ENCODE assay signal across 10 cellular contexts in the genomic region with DNA sequence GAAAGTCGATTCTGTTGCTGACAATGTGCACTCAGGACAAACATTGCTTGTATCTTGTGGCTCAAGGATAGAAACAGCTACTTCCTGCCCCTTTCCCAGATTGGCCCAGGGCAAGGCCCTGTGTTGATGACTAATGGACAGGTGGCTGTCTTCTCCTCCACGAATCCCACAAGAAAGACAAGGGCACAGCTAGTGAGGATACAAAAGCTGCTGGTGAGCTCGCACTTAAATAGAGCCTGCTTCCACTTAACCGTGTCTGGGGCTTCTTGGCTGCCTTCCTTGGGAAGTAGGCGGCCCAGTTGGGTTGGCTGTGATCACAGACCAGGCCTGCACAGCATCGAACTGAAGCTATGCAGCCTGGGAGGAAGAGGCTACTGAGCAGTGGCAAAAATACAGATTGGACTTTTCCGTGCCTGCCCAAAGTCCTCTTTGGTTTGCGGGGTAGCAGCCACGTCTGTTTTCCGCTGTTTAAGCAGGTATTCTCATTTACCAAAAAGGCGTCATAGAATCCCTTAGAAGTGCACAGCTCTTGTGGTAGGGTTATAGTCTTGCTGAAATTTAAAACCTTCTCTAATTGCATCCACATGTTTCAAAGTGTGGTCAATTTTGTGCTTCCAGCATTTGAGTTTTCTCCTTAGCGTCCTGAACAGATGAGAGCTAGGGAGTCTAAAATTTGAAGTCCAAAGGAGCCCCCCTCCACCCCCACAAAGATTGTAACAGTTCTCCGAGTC. TPM values are rescaled to one million over a fixed set of nuclear protein-coding genes. Genes with fewer than 3 reads are reported as not detected.
DNase-seq lines count a peak whose midpoint lies in the region; ATAC-seq, FAIRE-seq and TF ChIP-seq lines count a peak whose summit lies in the region.
"Had no signal": no experiment of that assay in that cellular context is flagged by ENCODE, and none has a peak within 500 bp of the region (broad histone marks: within the 10 kb centered on the region; RNA-seq: fewer than 3 reads in every experiment).

No MANE protein-coding gene starts in this region.

- FAIRE-seq in GM12892 (lab: Jason Lieb, UNC) = no peak

- H3K4me1 Mint-ChIP-seq in Caco-2 (ENCODE audit: low read depth, unreplicated experiment) = peaks cover 40% of the 10 kb centered on the region
- H3K4me1 Mint-ChIP-seq in osteocyte (ENCODE audit: unreplicated experiment) = peaks cover 67% of the 10 kb centered on the region
- no peaks in the 10 kb centered on the region for H3K4me1 Mint-ChIP-seq in stimulated activated naive CD8-positive, alpha-beta T cell treated with anti-CD3 and anti-CD28 coated beads, Interleukin-15, amount 100 ng/mL, for 72 hours
- H3K4me1 Mint-ChIP-seq: activated naive CD4-positive, alpha-beta T cell treated with anti-CD3 and anti-CD28 coated beads, Interleukin-2, amount 50 U/mL, for 24 hours had no signal

- no peak for TF ChIP-seq POLR2A in GM12892 (IDR thresholded peaks at IDR 0.05; ENCODE audit: low read depth, low read length)

- H3K4me3 ChIP-seq in Caco-2 (ENCODE audit: low read depth, low read length) = no peak overlapping the region
- no peak overlapping the region for H3K4me3 ChIP-seq in RWPE2 (ENCODE audit: severe bottlenecking)
- peak overlapping the region; percentile 13 for H3K4me3 ChIP-seq in fibroblast of mammary gland (ENCODE audit: control insufficient read depth, low read depth, low read length)
- no peak overlapping the region for H3K4me3 ChIP-seq in Karpas-422 (ENCODE audit: low read length)

- no peaks in the 10 kb centered on the region for H3K9me3 ChIP-seq in Caco-2
- H3K9me3 ChIP-seq in RWPE2 (ENCODE audit: severe bottlenecking) = no peaks in the 10 kb centered on the region
- H3K9me3 ChIP-seq in Karpas-422 (ENCODE audit: low read length) = no peaks in the 10 kb centered on the region

- H3K4me3 Mint-ChIP-seq in Caco-2 (ENCODE audit: unreplicated experiment) (peak overlapping the region; percentile 44), osteocyte (ENCODE audit: unreplicated experiment) (peak overlapping the region; percentile 61)
- H3K4me3 Mint-ChIP-seq in stimulated activated naive CD8-positive, alpha-beta T cell treated with anti-CD3 and anti-CD28 coated beads, Interleukin-15, amount 100 ng/mL, for 72 hours = no peak overlapping the region
- H3K4me3 Mint-ChIP-seq: activated naive CD4-positive, alpha-beta T cell treated with anti-CD3 and anti-CD28 coated beads, Interleukin-2, amount 50 U/mL, for 24 hours had no signal

- H4K20me1 ChIP-seq in Karpas-422 (ENCODE audit: insufficient read depth, low read depth, low read length) = no peaks in the 10 kb centered on the region

- intact Hi-C loops in Caco-2 (cut with micrococcal nuclease; ENCODE audit: unreplicated experiment) = loop anchor here (1.0 to 2.0 kb wide), 3 partner anchors 18 to 305 kb away; no protein-coding TSS in a partner anchor

- no peak overlapping the region for H2AFZ ChIP-seq in Karpas-422 (ENCODE audit: low read length)

- DNase-seq in Caco-2 (no peak), RWPE2 (ENCODE audit: low spot score) (peak; percentile 86), fibroblast of mammary gland (ENCODE audit: low read depth) (peak; percentile 81), osteocyte (ENCODE audit: extremely low spot score, unreplicated experiment) (no peak), ecto neural progenitor cell (ENCODE audit: low spot score) (no peak), GM12892 (ENCODE audit: insufficient read length) (no peak), Karpas-422 (no peak)
- DNase-seq in stimulated activated naive CD8-positive, alpha-beta T cell treated with anti-CD3 and anti-CD28 coated beads, Interleukin-15, amount 100 ng/mL, for 72 hours = no peak
- DNase-seq: NCI-H748 treated with DMSO at 0.1 percent for 48 hours had no signal

- TF ChIP-seq CTCF in Caco-2 (IDR thresholded peaks at IDR 0.05; ENCODE audit: insufficient read depth in 1 of 2, low read depth in 1 of 2, low read length in 1 of 2, severe bottlenecking in 1 of 2, unreplicated experiment in 1 of 2) (no peak), RWPE2 (IDR thresholded peaks at IDR 0.05; ENCODE audit: poor library complexity, severe bottlenecking) (no peak), fibroblast of mammary gland (conservative IDR thresholded peaks at IDR 0.05; ENCODE audit: control insufficient read depth, insufficient read depth, low read depth, low read length) (no peak), osteocyte (IDR thresholded peaks at IDR 0.05) (no peak)

- no peak overlapping the region for H3K9ac ChIP-seq in Karpas-422 (ENCODE audit: low read length)

- no peaks in the 10 kb centered on the region for H3K9me2 ChIP-seq in Karpas-422 (replicated peaks; ENCODE audit: insufficient read depth, low read length)

- no peaks in the 10 kb centered on the region for H3K9me3 Mint-ChIP-seq in Caco-2 (ENCODE audit: unreplicated experiment)
- H3K9me3 Mint-ChIP-seq in osteocyte (ENCODE audit: unreplicated experiment) = no peaks in the 10 kb centered on the region
- H3K9me3 Mint-ChIP-seq in stimulated activated naive CD8-positive, alpha-beta T cell treated with anti-CD3 and anti-CD28 coated beads, Interleukin-15, amount 100 ng/mL, for 72 hours = no peaks in the 10 kb centered on the region
- H3K9me3 Mint-ChIP-seq: activated naive CD4-positive, alpha-beta T cell treated with anti-CD3 and anti-CD28 coated beads, Interleukin-2, amount 50 U/mL, for 24 hours had no signal

- no peaks in the 10 kb centered on the region for H3K27me3 ChIP-seq in Caco-2 (replicated peaks; ENCODE audit: control insufficient read depth, insufficient read depth, low read length)
- no peaks in the 10 kb centered on the region for H3K27me3 ChIP-seq in RWPE2 (ENCODE audit: insufficient read depth, poor library complexity, severe bottlenecking)
- no peaks in the 10 kb centered on the region; the same call in 1 of the 2 replicates for H3K27me3 ChIP-seq in Karpas-422 (ENCODE audit: low read length)

- H3K36me3 ChIP-seq in Caco-2 (ENCODE audit: control insufficient read depth, insufficient read depth, low read length) (peaks cover 8% of the 10 kb centered on the region), RWPE2 (ENCODE audit: low read depth) (peaks cover 85% of the 10 kb centered on the region), Karpas-422 (ENCODE audit: insufficient read depth, low read length) (no peaks in the 10 kb centered on the region)

- no peaks in the 10 kb centered on the region for H3K79me2 ChIP-seq in Karpas-422 (ENCODE audit: low read length)

- H3K4me2 ChIP-seq in Karpas-422 (ENCODE audit: low read depth, low read length, poor library complexity, severe bottlenecking) = no peak overlapping the region

- H3K27ac Mint-ChIP-seq in Caco-2 (ENCODE audit: unreplicated experiment) (peak overlapping the region; percentile 81), osteocyte (ENCODE audit: unreplicated experiment) (peak overlapping the region; percentile 98)
- H3K27ac Mint-ChIP-seq in stimulated activated naive CD8-positive, alpha-beta T cell treated with anti-CD3 and anti-CD28 coated beads, Interleukin-15, amount 100 ng/mL, for 72 hours = peak overlapping the region in 1 of 2 donors; percentile 2
- H3K27ac Mint-ChIP-seq: activated naive CD4-positive, alpha-beta T cell treated with anti-CD3 and anti-CD28 coated beads, Interleukin-2, amount 50 U/mL, for 24 hours had no signal

- H3K27ac ChIP-seq in RWPE2 (ENCODE audit: poor library complexity, severe bottlenecking) (peak overlapping the region; percentile 100), Karpas-422 (ENCODE audit: low read length) (no peak overlapping the region)

- peaks cover 45% of the 10 kb centered on the region for H3K4me1 ChIP-seq in Caco-2
- peaks cover 47% of the 10 kb centered on the region for H3K4me1 ChIP-seq in RWPE2 (ENCODE audit: insufficient read depth, poor library complexity, severe bottlenecking)
- no peaks in the 10 kb centered on the region for H3K4me1 ChIP-seq in Karpas-422 (ENCODE audit: low read length)

- peak; percentile 70 for ATAC-seq in RWPE2 (ENCODE audit: low read depth)
- no peak for ATAC-seq in stimulated activated naive CD8-positive, alpha-beta T cell treated with anti-CD3 and anti-CD28 coated beads, Interleukin-15, amount 100 ng/mL, for 72 hours

- BruUV-seq in Caco-2 (replicated peaks; lab: Mats Ljungman, UMichigan) = no TSS peak

- CTCF ChIA-PET in Caco-2 (lab: Charles Lee) = interaction anchor here (0.6 to 1.5 kb wide), 3 partner anchors 17 to 209 kb away, joined by 3 to 4 read pairs (median 3); no protein-coding TSS in a partner anchor

- H3K27me3 Mint-ChIP-seq in Caco-2 (ENCODE audit: insufficient read depth, unreplicated experiment) = no peaks in the 10 kb centered on the region
- no peaks in the 10 kb centered on the region for H3K27me3 Mint-ChIP-seq in osteocyte (ENCODE audit: unreplicated experiment)
- H3K27me3 Mint-ChIP-seq in stimulated activated naive CD8-positive, alpha-beta T cell treated with anti-CD3 and anti-CD28 coated beads, Interleukin-15, amount 100 ng/mL, for 72 hours = peaks cover 6% of the 10 kb centered on the region

- H3K36me3 Mint-ChIP-seq in Caco-2 (ENCODE audit: insufficient read depth, unreplicated experiment) = peaks cover 52% of the 10 kb centered on the region
- peaks cover 11% of the 10 kb centered on the region for H3K36me3 Mint-ChIP-seq in osteocyte (ENCODE audit: unreplicated experiment)
- H3K36me3 Mint-ChIP-seq: activated naive CD4-positive, alpha-beta T cell treated with anti-CD3 and anti-CD28 coated beads, Interleukin-2, amount 50 U/mL, for 24 hours had no signal

- POLR2A ChIA-PET in Caco-2 (lab: Charles Lee) = interaction anchor here (0.5 kb wide), 1 partner anchor 19 kb away, joined by 3 read pairs; no protein-coding TSS in a partner anchor

RNA-seq across cellular contexts. Expression of gene NAA20, which starts 23.1 kb away (rescaled TPM):
- total RNA-seq in Caco-2 (2022) = 77.5 and 81.5 TPM in 2 replicates
- 49.6 and 50.6 TPM in 2 replicates for total RNA-seq in osteocyte
- polyA plus RNA-seq in GM12892 (2012; ENCODE audit: missing spikeins) = 78.4 TPM
- 32.8 and 39.0 TPM in 2 replicates for total RNA-seq in Karpas-422 (2014; rRNA removed; shearing (Covaris generic); ENCODE audit: low replicate concordance)

RNA-seq across cellular contexts. Expression of gene CRNKL1, which starts 58.2 kb away (rescaled TPM):
- total RNA-seq in Caco-2 (2022) = 27.0 and 30.6 TPM in 2 replicates
- total RNA-seq in osteocyte = 21.8 and 21.9 TPM in 2 replicates
- 13.9 TPM for polyA plus RNA-seq in GM12892 (2012; ENCODE audit: missing spikeins)
- total RNA-seq in Karpas-422 (2014; rRNA removed; shearing (Covaris generic); ENCODE audit: low replicate concordance) = 17.6 and 18.4 TPM in 2 replicates

RNA-seq across cellular contexts. Expression of gene CFAP61, which starts 58.2 kb away (rescaled TPM):
- not detected in 2 replicates for total RNA-seq in Caco-2 (2022)
- not detected in 2 replicates for total RNA-seq in osteocyte
- polyA plus RNA-seq in GM12892 (2012; ENCODE audit: missing spikeins) = 0.25 TPM
- total RNA-seq in Karpas-422 (2014; rRNA removed; shearing (Covaris generic); ENCODE audit: low replicate concordance) = 0.19 TPM in 1 of 2 replicates, not detected in the other

Comparison
In these comparisons a context has a peak if more than half of its experiments do, and no peak if none do; other contexts are left out.
1. DNase-seq: peak in RWPE2 (single experiment) and fibroblast of mammary gland (single experiment); none in Caco-2 (0 of 2), osteocyte (single experiment), stimulated activated naive CD8-positive, alpha-beta T cell treated with anti-CD3 and anti-CD28 coated beads, Interleukin-15, amount 100 ng/mL, for 72 hours (0 of 2), ecto neural progenitor cell (single experiment), GM12892 (single experiment) and Karpas-422 (single experiment).
2. H3K4me3 Mint-ChIP-seq: peak in Caco-2 (single experiment) and osteocyte (single experiment); none in stimulated activated naive CD8-positive, alpha-beta T cell treated with anti-CD3 and anti-CD28 coated beads, Interleukin-15, amount 100 ng/mL, for 72 hours (0 of 2).